ENCODE assay signal across 28 cellular contexts in the genomic region with DNA sequence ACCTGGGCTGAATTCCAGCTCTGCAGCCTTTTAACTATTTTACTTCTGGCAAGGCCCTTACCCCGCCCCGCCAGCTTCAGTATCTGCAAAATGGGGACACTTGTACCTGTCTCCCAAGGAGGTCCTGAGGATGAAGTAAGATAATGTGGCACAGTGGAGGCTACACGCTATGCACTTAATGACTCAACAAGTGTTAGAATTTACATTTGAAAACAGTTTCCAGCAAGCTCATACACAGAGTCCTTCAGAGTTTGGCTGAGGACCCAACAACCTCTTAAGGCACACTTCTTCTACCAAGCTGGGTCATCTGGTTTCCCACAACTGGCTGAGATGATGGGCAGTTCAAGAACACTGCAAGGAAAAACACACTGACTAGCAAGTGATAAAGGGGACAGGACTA. TPM values are rescaled to one million over a fixed set of nuclear protein-coding genes. Genes with fewer than 3 reads are reported as not detected.
"Had no signal": no experiment of that assay in that cellular context is flagged by ENCODE, and none has a peak within 500 bp of the region (broad histone marks: within the 10 kb centered on the region; RNA-seq: fewer than 3 reads in every experiment).

No MANE protein-coding gene starts in this region.

- H3K4me3 ChIP-seq: heart right ventricle, hepatocyte, left ventricle myocardium inferior, ovary, prostate gland, skin epidermis, stomach, testis, tibial artery had no signal

- H3K4me1 Mint-ChIP-seq: immature natural killer cell; naive thymus-derived CD4-positive, alpha-beta T cell; stimulated activated naive B cell treated with anti-CD40 and anti-IgM and Interleukin-4, amounts not matched to agents 10 μg/mL and 1 μg/mL and 100 μg/mL, for 72 hours had no signal

- ATAC-seq: heart right ventricle; left colon; naive thymus-derived CD4-positive, alpha-beta T cell; natural killer cell treated with Interleukin-12 subunit alpha and Interleukin-12 subunit beta and Interleukin-15 and Interleukin-18, amount 100 ng/mL, for 72 hours; right cardiac atrium; sciatic nerve; stimulated activated naive B cell treated with anti-CD40 and anti-IgM and Interleukin-4, amounts not matched to agents 10 μg/mL and 1 μg/mL and 100 μg/mL, for 72 hours; stimulated activated naive CD8-positive, alpha-beta T cell treated with anti-CD3 and anti-CD28 coated beads, Interleukin-15, Interleukin-2, amounts not matched to agents 100 U/mL and 50 U/mL, for 24 hours had no signal

- H3K27ac Mint-ChIP-seq: immature natural killer cell; mesothelial cell of epicardium; naive thymus-derived CD4-positive, alpha-beta T cell; natural killer cell treated with Interleukin-12 subunit alpha and Interleukin-12 subunit beta and Interleukin-15 and Interleukin-18, amount 100 ng/mL, for 72 hours; stimulated activated naive B cell treated with anti-CD40 and anti-IgM and Interleukin-4, amounts not matched to agents 10 μg/mL and 1 μg/mL and 100 μg/mL, for 72 hours had no signal

- H3K36me3 ChIP-seq: heart right ventricle, left ventricle myocardium inferior, ovary, prostate gland, stomach, tibial artery had no signal

- H3K9me3 Mint-ChIP-seq: mesothelial cell of epicardium; natural killer cell treated with Interleukin-12 subunit alpha and Interleukin-12 subunit beta and Interleukin-15 and Interleukin-18, amount 100 ng/mL, for 72 hours; stimulated activated naive B cell treated with anti-CD40 and anti-IgM and Interleukin-4, amounts not matched to agents 10 μg/mL and 1 μg/mL and 100 μg/mL, for 72 hours had no signal

- H3K9me3 ChIP-seq: heart right ventricle, left ventricle myocardium inferior, ovary, prostate gland, stomach, testis, tibial artery had no signal

- H3K36me3 Mint-ChIP-seq: immature natural killer cell; mesothelial cell of epicardium; naive thymus-derived CD4-positive, alpha-beta T cell; natural killer cell treated with Interleukin-12 subunit alpha and Interleukin-12 subunit beta and Interleukin-15 and Interleukin-18, amount 100 ng/mL, for 72 hours; stimulated activated naive B cell treated with anti-CD40 and anti-IgM and Interleukin-4, amounts not matched to agents 10 μg/mL and 1 μg/mL and 100 μg/mL, for 72 hours had no signal

- DNase-seq: heart right ventricle; immature natural killer cell; kidney; left colon; left ventricle myocardium inferior; mammary epithelial cell; mesenchymal stem cell; naive thymus-derived CD4-positive, alpha-beta T cell; ovary; posterior cingulate gyrus; retina; right cardiac atrium; stimulated activated CD4-positive, alpha-beta T cell treated with anti-CD3 and anti-CD28 coated beads, Interleukin-12 subunit alpha, Interleukin-12 subunit beta, amount 100 ng/mL, for 4 hours; stimulated activated CD4-positive, alpha-beta T cell treated with anti-CD3 and anti-CD28 coated beads, Interleukin-15, amount 100 ng/mL, for 24 hours; stimulated activated CD4-positive, alpha-beta T cell treated with anti-CD3 and anti-CD28 coated beads, Interleukin-2, amount 100 ng/mL, for 24 hours; stimulated activated CD4-positive, alpha-beta T cell treated with anti-CD3 and anti-CD28 coated beads, Interleukin-4, amount 100 ng/mL, for 1 hour; stimulated activated naive B cell treated with anti-CD40 and anti-IgM and Interleukin-4, amounts not matched to agents 10 μg/mL and 1 μg/mL and 100 μg/mL, for 72 hours; stimulated activated naive CD8-positive, alpha-beta T cell treated with anti-CD3 and anti-CD28 coated beads, Interleukin-15, Interleukin-2, amounts not matched to agents 100 U/mL and 50 U/mL, for 24 hours; stomach; testis; tibial artery; trophoblast cell had no signal

- H3K4me3 Mint-ChIP-seq: immature natural killer cell; mesothelial cell of epicardium; naive thymus-derived CD4-positive, alpha-beta T cell; natural killer cell treated with Interleukin-12 subunit alpha and Interleukin-12 subunit beta and Interleukin-15 and Interleukin-18, amount 100 ng/mL, for 72 hours; stimulated activated naive B cell treated with anti-CD40 and anti-IgM and Interleukin-4, amounts not matched to agents 10 μg/mL and 1 μg/mL and 100 μg/mL, for 72 hours had no signal

- H3K27ac ChIP-seq: heart right ventricle, hepatocyte, left ventricle myocardium inferior, ovary, prostate gland, skin epidermis, stomach, testis, tibial artery had no signal

- H3K27me3 ChIP-seq: hepatocyte, ovary, stomach, testis, tibial artery had no signal

- H3K4me1 ChIP-seq: heart right ventricle, left ventricle myocardium inferior, prostate gland, testis, tibial artery had no signal

RNA-seq across cellular contexts. Expression of gene SLC22A15, which starts 30.2 kb away (rescaled TPM):
- polyA plus RNA-seq: naive thymus-derived CD4-positive, alpha-beta T cell had no signal
